ENCODE assay signal across 22 cellular contexts in the genomic region with DNA sequence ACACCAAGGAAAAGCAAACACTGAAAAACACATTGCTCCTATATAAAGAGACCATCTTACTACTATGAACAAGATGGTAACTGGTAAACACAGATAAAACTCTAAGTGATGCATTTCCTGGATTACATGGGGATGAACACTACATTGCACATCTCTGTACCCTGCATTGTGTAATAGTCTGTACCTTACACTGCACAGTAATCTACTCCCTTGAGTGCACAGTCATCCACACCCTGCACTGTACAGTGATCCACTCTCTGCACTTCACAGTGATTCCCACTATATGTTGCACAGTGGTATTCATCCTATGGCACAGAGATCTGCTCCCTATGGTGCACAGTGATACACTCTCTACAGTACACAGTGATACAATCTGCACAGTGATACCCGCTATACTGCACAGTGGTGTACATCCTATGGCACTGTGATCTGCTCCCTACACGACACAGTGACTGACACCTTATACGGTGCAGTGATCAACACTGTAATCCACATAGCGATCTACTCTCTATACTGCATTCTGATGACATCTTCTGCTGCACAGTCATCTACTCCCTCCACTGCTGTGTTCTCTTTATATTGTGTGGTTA.
DNase-seq lines count a peak whose midpoint lies in the region; ATAC-seq and TF ChIP-seq lines count a peak whose summit lies in the region.
"Had no signal": no experiment of that assay in that cellular context is flagged by ENCODE, and none has a peak within 500 bp of the region (broad histone marks: within the 10 kb centered on the region; RNA-seq: fewer than 3 reads in every experiment).

No MANE protein-coding gene starts in this region.

- H4K20me1 ChIP-seq in hepatocyte (ENCODE audit: insufficient read depth, poor library complexity, severe bottlenecking): no peaks in the 10 kb centered on the region
- no peaks in the 10 kb centered on the region for H4K20me1 ChIP-seq in smooth muscle cell (ENCODE audit: low read depth)

- no peak for DNase-seq in right cardiac atrium
- DNase-seq in left ventricle myocardium inferior: no peak
- peak; percentile 15 for DNase-seq in hepatocyte (ENCODE audit: low spot score)
- DNase-seq in smooth muscle cell (lab: John Stamatoyannopoulos, UW; ENCODE audit: unreplicated experiment): no peak
- no peak for DNase-seq in upper lobe of right lung
- no peak for DNase-seq in HK-2 (ENCODE audit: unreplicated experiment)
- no peak for DNase-seq in NCI-H82 treated with DMSO at 0.1 percent for 48 hours (lab: John Stamatoyannopoulos, UW; ENCODE audit: unreplicated experiment)
- DNase-seq: AML-193, DMS 273 treated with DMSO at 0.1 percent for 48 hours, DND-41, Kasumi-1, MG63, NCI-H1092, NCI-H1436 treated with DMSO at 0.1 percent for 48 hours, NCI-H2029 treated with DMSO at 0.1 percent for 48 hours, NCI-H2171 treated with DMSO at 0.1 percent for 48 hours, NCI-H446, NCI-H69, Peyer's patch had no signal

- no peaks in the 10 kb centered on the region for H3K4me1 ChIP-seq in right cardiac atrium (ENCODE audit: control insufficient read depth, insufficient read depth, low read length)
- H3K4me1 ChIP-seq in left ventricle myocardium inferior: no peaks in the 10 kb centered on the region
- peaks cover 6% of the 10 kb centered on the region for H3K4me1 ChIP-seq in hepatocyte (ENCODE audit: insufficient read depth)
- H3K4me1 ChIP-seq in smooth muscle cell (ENCODE audit: low read depth): no peaks in the 10 kb centered on the region
- H3K4me1 ChIP-seq in upper lobe of right lung: no peaks in the 10 kb centered on the region
- H3K4me1 ChIP-seq: Peyer's patch had no signal

- H3K27me3 ChIP-seq in right cardiac atrium (ENCODE audit: control insufficient read depth, insufficient read depth) (no peaks in the 10 kb centered on the region), left ventricle myocardium inferior (ENCODE audit: low read depth) (no peaks in the 10 kb centered on the region), hepatocyte (no peaks in the 10 kb centered on the region), smooth muscle cell (ENCODE audit: low read depth) (no peaks in the 10 kb centered on the region), upper lobe of right lung (no peaks in the 10 kb centered on the region)
- H3K27me3 ChIP-seq: MG63, Peyer's patch had no signal

- H3K27ac ChIP-seq in right cardiac atrium (ENCODE audit: low read length): no peak overlapping the region
- no peak overlapping the region for H3K27ac ChIP-seq in left ventricle myocardium inferior (replicated peaks)
- peak overlapping the region; percentile 66 for H3K27ac ChIP-seq in hepatocyte
- peak overlapping the region; percentile 54 for H3K27ac ChIP-seq in smooth muscle cell (ENCODE audit: low read depth)
- no peak overlapping the region for H3K27ac ChIP-seq in upper lobe of right lung
- H3K27ac ChIP-seq: 22Rv1, C4-2B, Peyer's patch had no signal

- intact Hi-C loops in right cardiac atrium (cut with DNase I) (no loop called here), left ventricle myocardium inferior (cut with micrococcal nuclease) (no loop called here), upper lobe of right lung (cut with DNase I) (no loop called here)

- H3K4me2 ChIP-seq in hepatocyte (no peak overlapping the region), smooth muscle cell (no peak overlapping the region)

- no peaks in the 10 kb centered on the region for H3K36me3 ChIP-seq in left ventricle myocardium inferior
- H3K36me3 ChIP-seq in hepatocyte (replicated peaks; ENCODE audit: insufficient read depth, low read depth): no peaks in the 10 kb centered on the region
- no peaks in the 10 kb centered on the region for H3K36me3 ChIP-seq in smooth muscle cell (ENCODE audit: low read depth)
- H3K36me3 ChIP-seq in upper lobe of right lung: no peaks in the 10 kb centered on the region
- H3K36me3 ChIP-seq: MG63, Peyer's patch had no signal

- H2AFZ ChIP-seq in hepatocyte: no peak overlapping the region
- H2AFZ ChIP-seq in smooth muscle cell (ENCODE audit: low read depth): no peak overlapping the region

- no peaks in the 10 kb centered on the region for H3F3A ChIP-seq in smooth muscle cell (ENCODE audit: low read depth)

- 93% methylated on average over 4 of the region's 4 CpGs for WGBS in right cardiac atrium
- 98% methylated on average over 4 of the region's 4 CpGs for whole genome bisulfite sequencing in hepatocyte (ENCODE audit: low lambda C conversion rate, missing lambda C conversion rate)
- WGBS in smooth muscle cell (ENCODE audit: low lambda C conversion rate): 94% methylated on average over 4 of the region's 4 CpGs

- H3K79me2 ChIP-seq in hepatocyte: no peaks in the 10 kb centered on the region
- no peaks in the 10 kb centered on the region for H3K79me2 ChIP-seq in smooth muscle cell (ENCODE audit: low read depth)

- ATAC-seq in right cardiac atrium (peak; percentile 19 to 31), upper lobe of right lung (peak; percentile 50), HG03095 (IDR thresholded peaks at IDR 0.05; ENCODE audit: unreplicated experiment) (no peak)

- H3K9ac ChIP-seq in smooth muscle cell (ENCODE audit: low read depth): no peak overlapping the region

- H3K4me3 ChIP-seq in right cardiac atrium (ENCODE audit: low read length): no peak overlapping the region
- no peak overlapping the region for H3K4me3 ChIP-seq in left ventricle myocardium inferior
- H3K4me3 ChIP-seq in hepatocyte: no peak overlapping the region
- no peak overlapping the region for H3K4me3 ChIP-seq in smooth muscle cell
- H3K4me3 ChIP-seq in upper lobe of right lung: no peak overlapping the region
- H3K4me3 ChIP-seq: MG63, Peyer's patch had no signal

- TF ChIP-seq CTCF in left ventricle myocardium inferior (IDR thresholded peaks at IDR 0.05; ENCODE audit: borderline replicate concordance) (no peak), hepatocyte (IDR thresholded peaks at IDR 0.05; ENCODE audit: poor library complexity) (no peak), smooth muscle cell (IDR thresholded peaks at IDR 0.05; ENCODE audit: borderline replicate concordance, insufficient read depth, poor library complexity, severe bottlenecking) (no peak), upper lobe of right lung (IDR thresholded peaks at IDR 0.05) (no peak)

- H3K9me3 ChIP-seq in right cardiac atrium (ENCODE audit: control insufficient read depth, low read length): no peaks in the 10 kb centered on the region
- no peaks in the 10 kb centered on the region for H3K9me3 ChIP-seq in left ventricle myocardium inferior (replicated peaks)
- H3K9me3 ChIP-seq in hepatocyte (ENCODE audit: low read depth): no peaks in the 10 kb centered on the region
- no peaks in the 10 kb centered on the region for H3K9me3 ChIP-seq in smooth muscle cell (replicated peaks; ENCODE audit: low read depth)
- no peaks in the 10 kb centered on the region for H3K9me3 ChIP-seq in upper lobe of right lung
- H3K9me3 ChIP-seq: MG63, Peyer's patch had no signal

- H3K9me2 ChIP-seq in hepatocyte (replicated peaks; ENCODE audit: insufficient read depth): no peaks in the 10 kb centered on the region

Comparison
In these comparisons a context has a peak if more than half of its experiments do, and no peak if none do; other contexts are left out.
1. H3K27ac ChIP-seq: peak in hepatocyte (single experiment) and smooth muscle cell (single experiment); none in right cardiac atrium (single experiment), left ventricle myocardium inferior (single experiment) and upper lobe of right lung (single experiment).